In genomic region chr3:113834983-113835382, GRCh38 we compare ENCODE assay signal across 26 cellular contexts. TPM values are rescaled to one million over a fixed set of nuclear protein-coding genes. Genes with fewer than 3 reads are reported as not detected.
A peak's percentile ranks its signal among the peaks of the same experiment; 100 is the strongest.
DNase-seq lines count a peak whose midpoint lies in the region; TF ChIP-seq lines count a peak whose summit lies in the region.
"Had no signal": no experiment of that assay in that cellular context is flagged by ENCODE, and none has a peak within 500 bp of the region (broad histone marks: within the 10 kb centered on the region; RNA-seq: fewer than 3 reads in every experiment).

No MANE protein-coding gene starts in this region.

- peak overlapping the region in 1 of 4 donors; percentile 1 for H3K4me3 Mint-ChIP-seq in IgD-negative memory B cell
- H3K4me3 Mint-ChIP-seq: effector memory CD8-positive, alpha-beta T cell; neural crest cell; WTC11 had no signal

- no peak overlapping the region for H4K8ac ChIP-seq in mesenchymal stem cell (ENCODE audit: low read length)

- TF ChIP-seq POLR2A in vagina (IDR thresholded peaks at IDR 0.05) = no peak

- no peak overlapping the region for H3K18ac ChIP-seq in mesenchymal stem cell (ENCODE audit: low read depth in 1 of 2, low read length in 2 of 2)

- H3K4me1 Mint-ChIP-seq in IgD-negative memory B cell = peaks cover 46 to 52% (median 48%) of the 10 kb centered on the region in 3 donors

- no peak overlapping the region for H3K23ac ChIP-seq in mesenchymal stem cell (ENCODE audit: low read length in 2 of 2)

- no peaks in the 10 kb centered on the region for H3K27me3 Mint-ChIP-seq in IgD-negative memory B cell
- H3K27me3 Mint-ChIP-seq: effector memory CD8-positive, alpha-beta T cell had no signal

- peak overlapping the region in 2 of 3 donors; percentile 0 to 90 for H3K27ac Mint-ChIP-seq in IgD-negative memory B cell
- H3K27ac Mint-ChIP-seq: effector memory CD8-positive, alpha-beta T cell; WTC11 had no signal

- no peak overlapping the region for H3K14ac ChIP-seq in mesenchymal stem cell (ENCODE audit: low read length in 2 of 2)

- H3K9ac ChIP-seq in mesenchymal stem cell (ENCODE audit: low read length) = no peak overlapping the region
- H3K9ac ChIP-seq: BLaER1 had no signal

- H2BK120ac ChIP-seq in mesenchymal stem cell (ENCODE audit: low read depth, low read length) = no peak overlapping the region

- H3K4me2 ChIP-seq in mesenchymal stem cell (ENCODE audit: low read length, poor library complexity, severe bottlenecking) = no peak overlapping the region
- H3K4me2 ChIP-seq: BLaER1 had no signal

- H2BK12ac ChIP-seq in mesenchymal stem cell (ENCODE audit: low read length in 2 of 2) = no peak overlapping the region

- H3K9me3 Mint-ChIP-seq in IgD-negative memory B cell = peaks cover 2 to 12% (median 10%) of the 10 kb centered on the region in 3 donors
- H3K9me3 Mint-ChIP-seq: WTC11 had no signal

- H3K36me3 ChIP-seq in mesenchymal stem cell (ENCODE audit: control insufficient read depth in 1 of 2, insufficient read depth in 2 of 2, low read depth in 1 of 2, low read length in 2 of 2) = no peaks in the 10 kb centered on the region
- H3K36me3 ChIP-seq in vagina = no peaks in the 10 kb centered on the region
- H3K36me3 ChIP-seq: BLaER1, brain microvascular endothelial cell, tibial artery had no signal

- no peak overlapping the region for H2BK15ac ChIP-seq in mesenchymal stem cell (ENCODE audit: low read depth, poor library complexity, severe bottlenecking)

- no peak overlapping the region for H3K27ac ChIP-seq in mesenchymal stem cell (ENCODE audit: low read length, poor library complexity, severe bottlenecking)
- H3K27ac ChIP-seq in vagina = no peak overlapping the region
- H3K27ac ChIP-seq: BLaER1, brain microvascular endothelial cell, tibial artery had no signal

- TF ChIP-seq CTCF in epithelial cell of esophagus (IDR thresholded peaks at IDR 0.05; ENCODE audit: insufficient read depth, low read depth, low read length, missing control alignments) (no peak), vagina (IDR thresholded peaks at IDR 0.05) (no peak)

- DNase-seq in A172 (ENCODE audit: low spot score) (peak; percentile 21), epithelial cell of esophagus (ENCODE audit: low read depth) (peak; percentile 58), mesenchymal stem cell (peak; percentile 72), vagina (ENCODE audit: extremely low spot score in 2 of 2) (no peak), glomerular visceral epithelial cell (ENCODE audit: extremely low spot score) (no peak)
- DNase-seq in effector CD4-positive, alpha-beta T cell = no peak
- DNase-seq in activated CD4-positive, alpha-beta T cell treated with anti-CD3 and anti-CD28 coated beads, Interleukin-2, amount 50 U/mL, for 48 hours = no peak
- DNase-seq: activated effector memory CD4-positive, alpha-beta T cell treated with anti-CD3 and anti-CD28 coated beads, Interleukin-2, amount 50 U/mL, for 16 hours; brain microvascular endothelial cell; Caco-2; effector memory CD8-positive, alpha-beta T cell; head of caudate nucleus; KG1; mucosa of descending colon; MV-4-11; NCI-H1694 treated with DMSO at 0.1 percent for 48 hours; NCI-H2171 treated with DMSO at 0.1 percent for 48 hours; NCI-H69; stimulated activated CD4-positive, alpha-beta T cell treated with anti-CD3 and anti-CD28 coated beads, Interleukin-2, amount 100 ng/mL, for 48 hours; stimulated activated naive CD4-positive, alpha-beta T cell; T-helper 9 cell; tibial artery had no signal

- no peak overlapping the region for H2AFZ ChIP-seq in mesenchymal stem cell (ENCODE audit: low read depth, low read length)

- peaks cover 3% of the 10 kb centered on the region for H3K79me1 ChIP-seq in mesenchymal stem cell (replicated peaks; ENCODE audit: low read length, poor library complexity, severe bottlenecking)

- H2BK5ac ChIP-seq in mesenchymal stem cell (ENCODE audit: low read depth, low read length, poor library complexity, severe bottlenecking) = no peak overlapping the region

- intact Hi-C loops in vagina (cut with DNase I) = no loop called here

- H3K27me3 ChIP-seq in mesenchymal stem cell (ENCODE audit: control insufficient read depth in 1 of 2, insufficient read depth in 1 of 2, low read length in 2 of 2) = no peaks in the 10 kb centered on the region
- H3K27me3 ChIP-seq in vagina = no peaks in the 10 kb centered on the region
- H3K27me3 ChIP-seq: BLaER1, brain microvascular endothelial cell, tibial artery had no signal

- no peak overlapping the region for H2AK5ac ChIP-seq in mesenchymal stem cell (ENCODE audit: low read length, severe bottlenecking)

- H3K9me3 ChIP-seq in mesenchymal stem cell (ENCODE audit: control insufficient read depth, low read length) = no peaks in the 10 kb centered on the region
- H3K9me3 ChIP-seq in vagina = no peaks in the 10 kb centered on the region
- H3K9me3 ChIP-seq: mucosa of descending colon had no signal

- H3K4me1 ChIP-seq in mesenchymal stem cell (ENCODE audit: control insufficient read depth, insufficient read depth, low read depth, low read length) (no peaks in the 10 kb centered on the region), vagina (no peaks in the 10 kb centered on the region)

- no peak overlapping the region for H3K4ac ChIP-seq in mesenchymal stem cell (ENCODE audit: low read depth in 1 of 2, low read length in 2 of 2)

- no peak overlapping the region for H4K91ac ChIP-seq in mesenchymal stem cell (ENCODE audit: low read length)

- peaks cover 6% of the 10 kb centered on the region for H3K36me3 Mint-ChIP-seq in IgD-negative memory B cell
- H3K36me3 Mint-ChIP-seq: WTC11 had no signal

- H3K4me3 ChIP-seq in epithelial cell of esophagus (ENCODE audit: low read length) (no peak overlapping the region), mesenchymal stem cell (ENCODE audit: insufficient read depth in 1 of 2, low read depth in 1 of 2, low read length in 2 of 2) (no peak overlapping the region), vagina (no peak overlapping the region)
- H3K4me3 ChIP-seq: BLaER1, mucosa of descending colon, tibial artery had no signal

RNA-seq across cellular contexts. Expression of gene GRAMD1C, which starts 3.6 kb away (rescaled TPM):
- 1.0 and 1.1 TPM in 2 replicates for total RNA-seq in A172 (2014; rRNA removed; shearing (Covaris generic))
- polyA plus RNA-seq in IgD-negative memory B cell = 11.8 TPM
- 8.9 TPM for polyA plus RNA-seq in mesenchymal stem cell (2013, experiment 1 of 2)
- polyA plus RNA-seq in mesenchymal stem cell (2013, experiment 2 of 2) = 6.8 TPM
- 9.6 TPM for total RNA-seq in vagina

Comparison
In these comparisons a context has a peak if more than half of its experiments do, and no peak if none do; other contexts are left out.
1. DNase-seq: peak in A172 (single experiment), epithelial cell of esophagus (single experiment) and mesenchymal stem cell (single experiment); none in vagina (0 of 2), effector CD4-positive, alpha-beta T cell (single experiment), activated CD4-positive, alpha-beta T cell treated with anti-CD3 and anti-CD28 coated beads, Interleukin-2, amount 50 U/mL, for 48 hours (0 of 2) and glomerular visceral epithelial cell (single experiment).